29 cellular contexts compared by ENCODE assay signal in genomic region chr5:90092734-90093133, GRCh38.
"Had no signal": no experiment of that assay in that cellular context is flagged by ENCODE, and none has a peak within 500 bp of the region (broad histone marks: within the 10 kb centered on the region; RNA-seq: fewer than 3 reads in every experiment).

No MANE protein-coding gene starts in this region.

- H3K36me3 ChIP-seq: adrenal gland, SJCRH30 had no signal

- H3K4me1 Mint-ChIP-seq: activated CD4-positive, alpha-beta T cell treated with anti-CD3 and anti-CD28 coated beads for 36 hours; activated CD4-positive, alpha-beta T cell treated with anti-CD3 and anti-CD28 coated beads, Interleukin-2, amount 10 ng/mL, durations not matched to agents 7 days and 5 days; activated naive CD4-positive, alpha-beta T cell treated with anti-CD3 and anti-CD28 coated beads, Interleukin-2, amount 50 U/mL, for 24 hours; brain; WTC11 had no signal

- H3K9me3 ChIP-seq: adrenal gland, SJCRH30 had no signal

- H3K27me3 ChIP-seq: adrenal gland, SJCRH30 had no signal

- H3K4me3 Mint-ChIP-seq: activated CD4-positive, alpha-beta T cell treated with anti-CD3 and anti-CD28 coated beads for 36 hours; activated CD4-positive, alpha-beta T cell treated with anti-CD3 and anti-CD28 coated beads, Interleukin-2, amount 10 ng/mL, durations not matched to agents 7 days and 5 days; activated CD8-positive, alpha-beta T cell treated with anti-CD3 and anti-CD28 coated beads, Interleukin-2, amount 10 ng/mL, durations not matched to agents 7 days and 5 days; activated naive CD4-positive, alpha-beta T cell treated with anti-CD3 and anti-CD28 coated beads, Interleukin-2, amount 50 U/mL, for 24 hours; activated T-cell treated with anti-CD3 and anti-CD28 coated beads, Interleukin-2, amount 50 U/mL, for 24 hours; brain; T-helper 1 cell treated with Interleukin-12 subunit alpha and Interleukin-12 subunit beta and Interleukin-4 antibody, amounts not matched to agents 30 μg/mL and 1 μg/mL, for 36 hours; T-helper 2 cell treated with Interferon-gamma antibody and Interleukin-4, amounts not matched to agents 5 μg/mL and 100 μg/mL, for 36 hours; WTC11 had no signal

- H3K4me1 ChIP-seq: adrenal gland had no signal

- H3K36me3 Mint-ChIP-seq: activated naive CD4-positive, alpha-beta T cell treated with anti-CD3 and anti-CD28 coated beads, Interleukin-2, amount 50 U/mL, for 24 hours; brain had no signal

- H3K27me3 Mint-ChIP-seq: activated CD4-positive, alpha-beta T cell treated with anti-CD3 and anti-CD28 coated beads for 36 hours; activated CD4-positive, alpha-beta T cell treated with anti-CD3 and anti-CD28 coated beads, Interleukin-2, amount 10 ng/mL, durations not matched to agents 7 days and 5 days; activated T-cell treated with anti-CD3 and anti-CD28 coated beads, Interleukin-2, amount 50 U/mL, for 24 hours; brain had no signal

- H3K27ac ChIP-seq: adrenal gland, SJCRH30 had no signal

- DNase-seq: activated CD4-positive, alpha-beta T cell treated with anti-CD3 and anti-CD28 coated beads for 36 hours; activated CD4-positive, alpha-beta T cell treated with anti-CD3 and anti-CD28 coated beads, Interleukin-2, amount 10 ng/mL, durations not matched to agents 7 days and 5 days; activated CD4-positive, alpha-beta T cell treated with anti-CD3 and anti-CD28 coated beads, Interleukin-2, amount 50 U/mL, for 48 hours; activated CD8-positive, alpha-beta T cell treated with anti-CD3 and anti-CD28 coated beads, Interleukin-2, amount 10 ng/mL, durations not matched to agents 7 days and 5 days; activated gamma-delta T cell; activated naive CD4-positive, alpha-beta T cell treated with Interleukin-2 at 50 U/mL for 16 hours; activated T-cell treated with anti-CD3 and anti-CD28 coated beads, Interleukin-2, amount 50 U/mL, for 24 hours; adrenal gland; anterior cingulate cortex; central memory CD4-positive, alpha-beta T cell; NCI-H1105; NCI-H1417 treated with DMSO at 0.1 percent for 48 hours; NCI-H187 treated with DMSO at 0.1 percent for 48 hours; NCI-H2081; NCI-H226; NCI-H446 treated with DMSO at 0.1 percent for 48 hours; NCI-H524; SHP77; SJCRH30 had no signal

- H3K27ac Mint-ChIP-seq: activated CD4-positive, alpha-beta T cell treated with anti-CD3 and anti-CD28 coated beads for 36 hours; activated CD4-positive, alpha-beta T cell treated with anti-CD3 and anti-CD28 coated beads, Interleukin-2, amount 10 ng/mL, durations not matched to agents 7 days and 5 days; activated CD8-positive, alpha-beta T cell treated with anti-CD3 and anti-CD28 coated beads, Interleukin-2, amount 10 ng/mL, durations not matched to agents 7 days and 5 days; activated naive CD4-positive, alpha-beta T cell treated with anti-CD3 and anti-CD28 coated beads, Interleukin-2, amount 50 U/mL, for 24 hours; activated T-cell treated with anti-CD3 and anti-CD28 coated beads, Interleukin-2, amount 50 U/mL, for 24 hours; activated T-helper 2 cell treated with anti-CD3 and anti-CD28 coated beads, Interferon-gamma antibody, Interleukin-2, Interleukin-4, amounts not matched to agents 10 μg/mL and 5 μg/mL and 100 μg/mL, durations not matched to agents 14 hours and 24 hours and 36 hours; brain; T-helper 1 cell treated with Interleukin-12 subunit alpha and Interleukin-12 subunit beta and Interleukin-4 antibody, amounts not matched to agents 30 μg/mL and 1 μg/mL, for 36 hours; T-helper 2 cell treated with Interferon-gamma antibody and Interleukin-4, amounts not matched to agents 5 μg/mL and 100 μg/mL, for 36 hours; WTC11 had no signal

- H3K4me3 ChIP-seq: adrenal gland, K562, SJCRH30, SK-N-MC had no signal

- ATAC-seq: activated CD4-positive, alpha-beta T cell treated with anti-CD3 and anti-CD28 coated beads for 36 hours; activated CD4-positive, CD25-positive, alpha-beta regulatory T cell treated with anti-CD3 and anti-CD28 coated beads, Interleukin-2, amount 50 U/mL, for 24 hours; activated CD8-positive, alpha-beta T cell treated with anti-CD3 and anti-CD28 coated beads, Interleukin-2, amount 10 ng/mL, durations not matched to agents 7 days and 5 days; K562; Panc1; WTC11 had no signal
